In genomic region chr2:198054299-198054698, GRCh38 we compare ENCODE assay signal across 8 cellular contexts.
A peak's percentile ranks its signal among the peaks of the same experiment; 100 is the strongest.
DNase-seq lines count a peak whose midpoint lies in the region; ATAC-seq and TF ChIP-seq lines count a peak whose summit lies in the region.

No MANE protein-coding gene starts in this region.

- no peaks in the 10 kb centered on the region for H3K79me2 ChIP-seq in OCI-LY1 (ENCODE audit: insufficient read depth, low read length)

- H3K4me3 ChIP-seq in OCI-LY1 (ENCODE audit: low read depth, low read length, poor library complexity, severe bottlenecking): no peak overlapping the region

- H3K4me1 Mint-ChIP-seq in activated naive CD8-positive, alpha-beta T cell treated with anti-CD3 and anti-CD28 coated beads for 36 hours: no peaks in the 10 kb centered on the region
- no peaks in the 10 kb centered on the region for H3K4me1 Mint-ChIP-seq in stimulated activated memory B cell treated with anti-CD40 and anti-IgM and Interleukin-4, amounts not matched to agents 10 μg/mL and 1 μg/mL and 100 μg/mL, for 72 hours

- no peaks in the 10 kb centered on the region for H3K9me3 ChIP-seq in OCI-LY1 (ENCODE audit: low read length)

- H3K27ac Mint-ChIP-seq in activated naive CD8-positive, alpha-beta T cell treated with anti-CD3 and anti-CD28 coated beads for 36 hours: no peak overlapping the region
- no peak overlapping the region for H3K27ac Mint-ChIP-seq in stimulated activated memory B cell treated with anti-CD40 and anti-IgM and Interleukin-4, amounts not matched to agents 10 μg/mL and 1 μg/mL and 100 μg/mL, for 72 hours

- no peak overlapping the region for H2AFZ ChIP-seq in OCI-LY1 (ENCODE audit: low read length)

- H3K27me3 Mint-ChIP-seq in activated naive CD8-positive, alpha-beta T cell treated with anti-CD3 and anti-CD28 coated beads for 36 hours: no peaks in the 10 kb centered on the region
- H3K27me3 Mint-ChIP-seq in stimulated activated memory B cell treated with anti-CD40 and anti-IgM and Interleukin-4, amounts not matched to agents 10 μg/mL and 1 μg/mL and 100 μg/mL, for 72 hours: no peaks in the 10 kb centered on the region

- TF ChIP-seq CTCF in OCI-LY1 (IDR thresholded peaks at IDR 0.05; ENCODE audit: low read length): peak; percentile 40; the same call in 1 of the 2 replicates

- no peaks in the 10 kb centered on the region for H3K36me3 ChIP-seq in OCI-LY1 (ENCODE audit: insufficient read depth, low read length)

- H3F3A ChIP-seq in OCI-LY1 (ENCODE audit: insufficient read depth, low read length): no peaks in the 10 kb centered on the region

- H3K9me2 ChIP-seq in OCI-LY1 (ENCODE audit: low read depth, low read length): no peaks in the 10 kb centered on the region

- no peaks in the 10 kb centered on the region; the same call in 1 of the 2 replicates for H4K20me1 ChIP-seq in OCI-LY1 (ENCODE audit: insufficient read depth, low read length)

- no peak overlapping the region for H3K4me2 ChIP-seq in OCI-LY1 (ENCODE audit: low read length)

- H3K27me3 ChIP-seq in OCI-LY1 (ENCODE audit: insufficient read depth, low read length): no peaks in the 10 kb centered on the region

- no peak overlapping the region for H3K9ac ChIP-seq in OCI-LY1 (ENCODE audit: low read length)

- H3K4me1 ChIP-seq in OCI-LY1 (ENCODE audit: insufficient read depth, low read length, severe bottlenecking): no peaks in the 10 kb centered on the region

- peak; percentile 83 for ATAC-seq in GM21723 (IDR thresholded peaks at IDR 0.05; ENCODE audit: unreplicated experiment)
- no peak for ATAC-seq in stimulated activated memory B cell treated with anti-CD40 and anti-IgM and Interleukin-4, amounts not matched to agents 10 μg/mL and 1 μg/mL and 100 μg/mL, for 72 hours

- no peak overlapping the region for H3K27ac ChIP-seq in OCI-LY1 (ENCODE audit: low read depth, low read length, poor library complexity, severe bottlenecking)

- no peak overlapping the region for H3K4me3 Mint-ChIP-seq in activated naive CD8-positive, alpha-beta T cell treated with anti-CD3 and anti-CD28 coated beads for 36 hours
- no peak overlapping the region for H3K4me3 Mint-ChIP-seq in stimulated activated memory B cell treated with anti-CD40 and anti-IgM and Interleukin-4, amounts not matched to agents 10 μg/mL and 1 μg/mL and 100 μg/mL, for 72 hours

- H3K36me3 Mint-ChIP-seq in activated naive CD8-positive, alpha-beta T cell treated with anti-CD3 and anti-CD28 coated beads for 36 hours: no peaks in the 10 kb centered on the region
- no peaks in the 10 kb centered on the region for H3K36me3 Mint-ChIP-seq in stimulated activated memory B cell treated with anti-CD40 and anti-IgM and Interleukin-4, amounts not matched to agents 10 μg/mL and 1 μg/mL and 100 μg/mL, for 72 hours

- H3K9me3 Mint-ChIP-seq in activated naive CD8-positive, alpha-beta T cell treated with anti-CD3 and anti-CD28 coated beads for 36 hours: no peaks in the 10 kb centered on the region
- no peaks in the 10 kb centered on the region for H3K9me3 Mint-ChIP-seq in stimulated activated memory B cell treated with anti-CD40 and anti-IgM and Interleukin-4, amounts not matched to agents 10 μg/mL and 1 μg/mL and 100 μg/mL, for 72 hours

- peak; percentile 28 for DNase-seq in GM04504 (ENCODE audit: low read depth)
- DNase-seq in activated naive CD8-positive, alpha-beta T cell treated with anti-CD3 and anti-CD28 coated beads for 36 hours: peak; percentile 26
- peak; percentile 19 for DNase-seq in iris pigment epithelial cell (ENCODE audit: low read depth)
- DNase-seq in stimulated activated CD8-positive, alpha-beta memory T cell treated with anti-CD3 and anti-CD28 coated beads, Interleukin-15, amount 100 ng/mL, for 1 hour (ENCODE audit: low read depth): peak; percentile 6
- DNase-seq in NCI-H2196 treated with DMSO at 0.1 percent for 48 hours (lab: John Stamatoyannopoulos, UW; ENCODE audit: unreplicated experiment): no peak
